ENCODE assay signal across 1 cellular context in genomic region chr3:182920515-182921084, GRCh38.
TF ChIP-seq lines count a peak whose summit lies in the region.

No MANE protein-coding gene starts in this region.

TF ChIP-seq in H1, 55 proteins besides CTCF, POLR2A, EP300 and RAD21 (continued from another document):
- TF ChIP-seq MAFK (IDR thresholded peaks at IDR 0.05; ENCODE audit: low read depth, low read length) (peak; percentile 82; the same call in 1 of the 2 replicates), TCF12 (IDR thresholded peaks at IDR 0.05; ENCODE audit: low read depth, low read length) (no peak), TAF1 (IDR thresholded peaks at IDR 0.05; ENCODE audit: low read depth, low read length) (no peak), SIX5 (IDR thresholded peaks at IDR 0.05; ENCODE audit: low read depth, low read length) (no peak), EZH2 (IDR thresholded peaks at IDR 0.05; ENCODE audit: low read depth, low read length, severe bottlenecking) (no peak), CBX5 (IDR thresholded peaks at IDR 0.05; ENCODE audit: low read depth, low read length) (no peak), SUZ12 (IDR thresholded peaks at IDR 0.05; ENCODE audit: low read length) (no peak)
TF ChIP-seq in H1: peak in this region for 2.
